Comparison of ENCODE assay signal across 2 cellular contexts in the genomic region with DNA sequence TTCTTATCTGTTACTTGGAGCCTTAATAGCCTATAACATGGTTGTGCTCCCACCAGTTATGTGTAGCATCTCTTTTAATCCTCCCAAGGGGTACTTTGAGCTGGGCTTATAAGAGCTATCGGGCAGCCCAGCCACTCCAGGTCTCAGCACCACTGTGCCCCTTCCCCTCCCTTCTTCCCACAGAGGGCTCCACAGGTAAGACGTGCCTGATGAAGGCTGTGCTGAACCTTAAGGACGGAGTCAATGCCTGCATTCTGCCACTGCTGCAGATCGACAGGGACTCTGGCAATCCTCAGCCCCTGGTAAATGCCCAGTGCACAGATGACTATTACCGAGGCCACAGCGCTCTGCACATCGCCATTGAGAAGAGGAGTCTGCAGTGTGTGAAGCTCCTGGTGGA.
TF ChIP-seq lines count a peak whose summit lies in the region.

No MANE protein-coding gene starts in this region.

TF ChIP-seq in GM23338, 12 proteins besides CTCF, POLR2A, EP300 and RAD21:
- TF ChIP-seq, protein P1, sequence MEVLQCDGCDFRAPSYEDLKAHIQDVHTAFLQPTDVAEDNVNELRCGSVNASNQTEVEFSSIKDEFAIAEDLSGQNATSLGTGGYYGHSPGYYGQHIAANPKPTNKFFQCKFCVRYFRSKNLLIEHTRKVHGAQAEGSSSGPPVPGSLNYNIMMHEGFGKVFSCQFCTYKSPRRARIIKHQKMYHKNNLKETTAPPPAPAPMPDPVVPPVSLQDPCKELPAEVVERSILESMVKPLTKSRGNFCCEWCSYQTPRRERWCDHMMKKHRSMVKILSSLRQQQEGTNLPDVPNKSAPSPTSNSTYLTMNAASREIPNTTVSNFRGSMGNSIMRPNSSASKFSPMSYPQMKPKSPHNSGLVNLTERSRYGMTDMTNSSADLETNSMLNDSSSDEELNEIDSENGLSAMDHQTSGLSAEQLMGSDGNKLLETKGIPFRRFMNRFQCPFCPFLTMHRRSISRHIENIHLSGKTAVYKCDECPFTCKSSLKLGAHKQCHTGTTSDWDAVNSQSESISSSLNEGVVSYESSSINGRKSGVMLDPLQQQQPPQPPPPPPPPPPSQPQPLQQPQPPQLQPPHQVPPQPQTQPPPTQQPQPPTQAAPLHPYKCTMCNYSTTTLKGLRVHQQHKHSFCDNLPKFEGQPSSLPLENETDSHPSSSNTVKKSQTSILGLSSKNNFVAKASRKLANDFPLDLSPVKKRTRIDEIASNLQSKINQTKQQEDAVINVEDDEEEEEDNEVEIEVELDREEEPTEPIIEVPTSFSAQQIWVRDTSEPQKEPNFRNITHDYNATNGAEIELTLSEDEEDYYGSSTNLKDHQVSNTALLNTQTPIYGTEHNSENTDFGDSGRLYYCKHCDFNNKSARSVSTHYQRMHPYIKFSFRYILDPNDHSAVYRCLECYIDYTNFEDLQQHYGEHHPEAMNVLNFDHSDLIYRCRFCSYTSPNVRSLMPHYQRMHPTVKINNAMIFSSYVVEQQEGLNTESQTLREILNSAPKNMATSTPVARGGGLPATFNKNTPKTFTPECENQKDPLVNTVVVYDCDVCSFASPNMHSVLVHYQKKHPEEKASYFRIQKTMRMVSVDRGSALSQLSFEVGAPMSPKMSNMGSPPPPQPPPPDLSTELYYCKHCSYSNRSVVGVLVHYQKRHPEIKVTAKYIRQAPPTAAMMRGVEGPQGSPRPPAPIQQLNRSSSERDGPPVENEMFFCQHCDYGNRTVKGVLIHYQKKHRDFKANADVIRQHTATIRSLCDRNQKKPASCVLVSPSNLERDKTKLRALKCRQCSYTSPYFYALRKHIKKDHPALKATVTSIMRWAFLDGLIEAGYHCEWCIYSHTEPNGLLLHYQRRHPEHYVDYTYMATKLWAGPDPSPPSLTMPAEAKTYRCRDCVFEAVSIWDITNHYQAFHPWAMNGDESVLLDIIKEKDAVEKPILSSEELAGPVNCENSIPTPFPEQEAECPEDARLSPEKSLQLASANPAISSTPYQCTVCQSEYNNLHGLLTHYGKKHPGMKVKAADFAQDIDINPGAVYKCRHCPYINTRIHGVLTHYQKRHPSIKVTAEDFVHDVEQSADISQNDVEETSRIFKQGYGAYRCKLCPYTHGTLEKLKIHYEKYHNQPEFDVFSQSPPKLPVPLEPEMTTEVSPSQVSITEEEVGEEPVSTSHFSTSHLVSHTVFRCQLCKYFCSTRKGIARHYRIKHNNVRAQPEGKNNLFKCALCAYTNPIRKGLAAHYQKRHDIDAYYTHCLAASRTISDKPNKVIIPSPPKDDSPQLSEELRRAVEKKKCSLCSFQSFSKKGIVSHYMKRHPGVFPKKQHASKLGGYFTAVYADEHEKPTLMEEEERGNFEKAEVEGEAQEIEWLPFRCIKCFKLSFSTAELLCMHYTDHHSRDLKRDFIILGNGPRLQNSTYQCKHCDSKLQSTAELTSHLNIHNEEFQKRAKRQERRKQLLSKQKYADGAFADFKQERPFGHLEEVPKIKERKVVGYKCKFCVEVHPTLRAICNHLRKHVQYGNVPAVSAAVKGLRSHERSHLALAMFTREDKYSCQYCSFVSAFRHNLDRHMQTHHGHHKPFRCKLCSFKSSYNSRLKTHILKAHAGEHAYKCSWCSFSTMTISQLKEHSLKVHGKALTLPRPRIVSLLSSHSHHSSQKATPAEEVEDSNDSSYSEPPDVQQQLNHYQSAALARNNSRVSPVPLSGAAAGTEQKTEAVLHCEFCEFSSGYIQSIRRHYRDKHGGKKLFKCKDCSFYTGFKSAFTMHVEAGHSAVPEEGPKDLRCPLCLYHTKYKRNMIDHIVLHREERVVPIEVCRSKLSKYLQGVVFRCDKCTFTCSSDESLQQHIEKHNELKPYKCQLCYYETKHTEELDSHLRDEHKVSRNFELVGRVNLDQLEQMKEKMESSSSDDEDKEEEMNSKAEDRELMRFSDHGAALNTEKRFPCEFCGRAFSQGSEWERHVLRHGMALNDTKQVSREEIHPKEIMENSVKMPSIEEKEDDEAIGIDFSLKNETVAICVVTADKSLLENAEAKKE (CRISPR knock-in tag; IDR thresholded peaks at IDR 0.05), result no peak
- TF ChIP-seq, protein P2, sequence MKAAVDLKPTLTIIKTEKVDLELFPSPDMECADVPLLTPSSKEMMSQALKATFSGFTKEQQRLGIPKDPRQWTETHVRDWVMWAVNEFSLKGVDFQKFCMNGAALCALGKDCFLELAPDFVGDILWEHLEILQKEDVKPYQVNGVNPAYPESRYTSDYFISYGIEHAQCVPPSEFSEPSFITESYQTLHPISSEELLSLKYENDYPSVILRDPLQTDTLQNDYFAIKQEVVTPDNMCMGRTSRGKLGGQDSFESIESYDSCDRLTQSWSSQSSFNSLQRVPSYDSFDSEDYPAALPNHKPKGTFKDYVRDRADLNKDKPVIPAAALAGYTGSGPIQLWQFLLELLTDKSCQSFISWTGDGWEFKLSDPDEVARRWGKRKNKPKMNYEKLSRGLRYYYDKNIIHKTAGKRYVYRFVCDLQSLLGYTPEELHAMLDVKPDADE (IDR thresholded peaks at IDR 0.05), result no peak
- TF ChIP-seq JUNB (IDR thresholded peaks at IDR 0.05; ENCODE audit: unreplicated experiment), result no peak
- no peak for TF ChIP-seq POLR2AphosphoS5 (IDR thresholded peaks at IDR 0.05; ENCODE audit: low read depth)
- TF ChIP-seq EZH2 (IDR thresholded peaks at IDR 0.05; ENCODE audit: low read depth, unreplicated experiment), result no peak
- TF ChIP-seq, protein P3, sequence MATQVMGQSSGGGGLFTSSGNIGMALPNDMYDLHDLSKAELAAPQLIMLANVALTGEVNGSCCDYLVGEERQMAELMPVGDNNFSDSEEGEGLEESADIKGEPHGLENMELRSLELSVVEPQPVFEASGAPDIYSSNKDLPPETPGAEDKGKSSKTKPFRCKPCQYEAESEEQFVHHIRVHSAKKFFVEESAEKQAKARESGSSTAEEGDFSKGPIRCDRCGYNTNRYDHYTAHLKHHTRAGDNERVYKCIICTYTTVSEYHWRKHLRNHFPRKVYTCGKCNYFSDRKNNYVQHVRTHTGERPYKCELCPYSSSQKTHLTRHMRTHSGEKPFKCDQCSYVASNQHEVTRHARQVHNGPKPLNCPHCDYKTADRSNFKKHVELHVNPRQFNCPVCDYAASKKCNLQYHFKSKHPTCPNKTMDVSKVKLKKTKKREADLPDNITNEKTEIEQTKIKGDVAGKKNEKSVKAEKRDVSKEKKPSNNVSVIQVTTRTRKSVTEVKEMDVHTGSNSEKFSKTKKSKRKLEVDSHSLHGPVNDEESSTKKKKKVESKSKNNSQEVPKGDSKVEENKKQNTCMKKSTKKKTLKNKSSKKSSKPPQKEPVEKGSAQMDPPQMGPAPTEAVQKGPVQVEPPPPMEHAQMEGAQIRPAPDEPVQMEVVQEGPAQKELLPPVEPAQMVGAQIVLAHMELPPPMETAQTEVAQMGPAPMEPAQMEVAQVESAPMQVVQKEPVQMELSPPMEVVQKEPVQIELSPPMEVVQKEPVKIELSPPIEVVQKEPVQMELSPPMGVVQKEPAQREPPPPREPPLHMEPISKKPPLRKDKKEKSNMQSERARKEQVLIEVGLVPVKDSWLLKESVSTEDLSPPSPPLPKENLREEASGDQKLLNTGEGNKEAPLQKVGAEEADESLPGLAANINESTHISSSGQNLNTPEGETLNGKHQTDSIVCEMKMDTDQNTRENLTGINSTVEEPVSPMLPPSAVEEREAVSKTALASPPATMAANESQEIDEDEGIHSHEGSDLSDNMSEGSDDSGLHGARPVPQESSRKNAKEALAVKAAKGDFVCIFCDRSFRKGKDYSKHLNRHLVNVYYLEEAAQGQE (IDR thresholded peaks at IDR 0.05; ENCODE audit: unreplicated experiment), result no peak
- TF ChIP-seq STAT1 (IDR thresholded peaks at IDR 0.05; ENCODE audit: unreplicated experiment), result no peak
- no peak for TF ChIP-seq EZH2phosphoT487 (IDR thresholded peaks at IDR 0.05; ENCODE audit: unreplicated experiment)

TF ChIP-seq in GM12891, 5 proteins besides CTCF, POLR2A, EP300 and RAD21:
- no peak for TF ChIP-seq POU2F2 (IDR thresholded peaks at IDR 0.05; ENCODE audit: low read depth, low read length)
- TF ChIP-seq POLR2AphosphoS5 (IDR thresholded peaks at IDR 0.05; ENCODE audit: low read depth, low read length), result no peak
- no peak for TF ChIP-seq SPI1 (IDR thresholded peaks at IDR 0.05; ENCODE audit: low read depth, low read length)
- no peak for TF ChIP-seq TAF1 (IDR thresholded peaks at IDR 0.05; ENCODE audit: low read depth, low read length)
- no peak for TF ChIP-seq PAX5 (IDR thresholded peaks at IDR 0.05; ENCODE audit: insufficient read depth, low read length, severe bottlenecking)
